29 cellular contexts compared by ENCODE assay signal in the genomic region with DNA sequence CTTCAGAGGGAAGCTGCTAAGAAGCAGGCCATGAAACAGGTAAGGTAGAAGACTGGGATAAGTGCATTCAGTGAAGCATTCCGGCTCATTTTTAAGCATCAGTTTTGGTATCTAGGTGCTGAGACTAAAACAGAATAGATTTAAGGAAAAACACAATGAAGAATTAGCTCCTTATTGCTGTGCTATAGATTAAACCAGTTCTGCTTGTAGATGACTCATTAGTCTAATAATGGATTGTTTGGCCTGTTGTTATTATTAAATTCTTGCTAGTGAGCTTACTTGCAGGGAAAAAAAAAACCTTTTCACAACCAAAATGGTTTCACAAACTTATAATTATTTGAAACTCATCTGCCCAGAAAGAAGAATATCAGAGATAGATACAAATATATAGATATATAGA.
"Had no signal": no experiment of that assay in that cellular context is flagged by ENCODE, and none has a peak within 500 bp of the region (broad histone marks: within the 10 kb centered on the region; RNA-seq: fewer than 3 reads in every experiment).

No MANE protein-coding gene starts in this region.

- H3K4me3 ChIP-seq: dorsolateral prefrontal cortex, heart right ventricle, left lung, mucosa of descending colon, right atrium auricular region, sigmoid colon, stomach, thyroid gland, vagina had no signal

- H3K27me3 Mint-ChIP-seq: naive B cell; natural killer cell treated with Interleukin-12 subunit alpha and Interleukin-12 subunit beta and Interleukin-15 and Interleukin-18, amount 100 ng/mL, for 72 hours; progenitor cell of endocrine pancreas had no signal

- H3K27ac Mint-ChIP-seq: mesothelial cell of epicardium; progenitor cell of endocrine pancreas; stimulated activated effector memory CD8-positive, alpha-beta T cell treated with anti-CD3 and anti-CD28 coated beads, Interleukin-12 subunit alpha, Interleukin-12 subunit beta, amount 100 ng/mL, for 72 hours had no signal

- FAIRE-seq: colon, islet of Langerhans had no signal

- H3K4me3 Mint-ChIP-seq: mesothelial cell of epicardium; naive B cell; neural crest cell; stimulated activated effector memory CD8-positive, alpha-beta T cell treated with anti-CD3 and anti-CD28 coated beads, Interleukin-12 subunit alpha, Interleukin-12 subunit beta, amount 100 ng/mL, for 72 hours had no signal

- H3K36me3 Mint-ChIP-seq: naive B cell had no signal

- DNase-seq: dorsolateral prefrontal cortex; effector CD4-positive, alpha-beta T cell; foreskin melanocyte; glutamatergic neuron; heart right ventricle; hippocampal formation; left cardiac atrium; left lung; mesenchymal stem cell; mucosa of descending colon; naive B cell; sigmoid colon; stimulated activated CD4-positive, alpha-beta T cell treated with anti-CD3 and anti-CD28 coated beads, Interleukin-2, amount 100 ng/mL, for 24 hours; stimulated activated CD4-positive, alpha-beta T cell treated with anti-CD3 and anti-CD28 coated beads, Interleukin-4, amount 100 ng/mL, for 24 hours; stimulated activated naive CD4-positive, alpha-beta T cell treated with Interleukin-2 at 50 U/mL for 16 hours; stomach; thyroid gland; trophoblast cell had no signal

- H3K27ac ChIP-seq: dorsolateral prefrontal cortex, heart right ventricle, left lung, neutrophil, parathyroid adenoma, right atrium auricular region, sigmoid colon, stomach, thyroid gland, vagina had no signal

- H3K4me1 Mint-ChIP-seq: mesothelial cell of epicardium, neural crest cell had no signal

- H3K9me3 Mint-ChIP-seq: mesothelial cell of epicardium; naive B cell; natural killer cell treated with Interleukin-12 subunit alpha and Interleukin-12 subunit beta and Interleukin-15 and Interleukin-18, amount 100 ng/mL, for 72 hours; neural crest cell; stimulated activated effector memory CD8-positive, alpha-beta T cell treated with anti-CD3 and anti-CD28 coated beads, Interleukin-12 subunit alpha, Interleukin-12 subunit beta, amount 100 ng/mL, for 72 hours had no signal
